8 cellular contexts compared by ENCODE assay signal in the genomic region with DNA sequence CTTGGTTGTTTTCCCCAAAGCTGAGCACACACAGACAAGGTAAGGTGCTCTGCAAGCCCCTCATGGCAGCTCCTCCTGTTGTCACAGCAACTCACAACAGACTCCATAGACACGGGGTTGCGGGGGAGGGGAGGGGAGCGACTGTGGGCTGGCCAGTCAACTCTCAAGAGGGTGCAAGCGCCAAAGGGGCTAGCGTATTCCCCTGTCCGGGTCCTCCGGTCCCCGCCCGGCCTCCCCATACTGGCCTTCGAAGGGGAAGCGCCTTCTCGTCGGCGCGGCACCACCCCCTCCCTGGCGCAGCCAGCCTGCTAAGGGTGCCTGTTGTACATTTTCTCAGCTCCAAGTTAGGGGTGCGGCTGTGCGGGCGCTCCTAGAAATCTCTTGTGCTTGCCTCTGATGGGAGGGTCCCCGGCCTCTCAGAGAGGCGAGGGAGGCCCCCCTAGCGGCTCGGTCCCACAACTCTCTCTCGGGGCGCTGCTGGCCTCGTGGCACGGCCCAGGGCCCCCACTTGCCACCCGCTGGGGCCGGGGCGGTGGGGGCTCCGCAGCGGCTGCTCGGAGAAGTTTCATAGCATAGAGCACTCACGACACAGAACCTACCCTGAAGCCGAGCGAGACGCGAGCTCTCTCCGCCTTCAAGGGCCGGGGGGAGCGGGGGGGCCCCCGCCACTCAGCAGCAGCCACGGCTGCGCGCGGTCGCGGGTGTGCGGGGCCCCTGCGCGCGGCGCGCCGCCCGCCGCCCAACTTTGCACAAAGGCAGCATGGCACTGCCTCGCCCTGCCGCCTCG. TPM values are rescaled to one million over a fixed set of nuclear protein-coding genes. Genes with fewer than 3 reads are reported as not detected.
DNase-seq lines count a peak whose midpoint lies in the region; ATAC-seq and TF ChIP-seq lines count a peak whose summit lies in the region.

No MANE protein-coding gene starts in this region.

- TF ChIP-seq CTCF in MCF 10A (IDR thresholded peaks at IDR 0.05; ENCODE audit: unreplicated experiment) = no peak

- peak overlapping the region; percentile 78 for H3K4me3 Mint-ChIP-seq in MCF 10A (ENCODE audit: unreplicated experiment)

- H3K9me3 Mint-ChIP-seq in MCF 10A (ENCODE audit: unreplicated experiment) = no peaks in the 10 kb centered on the region

- H3K4me1 ChIP-seq in iPS-15b (ENCODE audit: control insufficient read depth, insufficient read depth, low read length) = no peaks in the 10 kb centered on the region

- peak overlapping the region; percentile 19 for H3K9ac ChIP-seq in iPS-15b (ENCODE audit: low read depth, low read length)

- BruUV-seq in MCF 10A (replicated peaks; lab: Mats Ljungman, UMichigan) = no TSS peak

- H3K4me3 ChIP-seq in iPS-15b (ENCODE audit: low read depth, low read length) = peak overlapping the region; percentile 72

- peaks cover 21% of the 10 kb centered on the region for H3K27me3 ChIP-seq in iPS-15b (ENCODE audit: control insufficient read depth, insufficient read depth, low read length)

- DNase-seq in Ammon's horn (ENCODE audit: low spot score) (peak; percentile 73), RKO (ENCODE audit: low spot score) (peak; percentile 57), MCF 10A (ENCODE audit: unreplicated experiment) (peak; percentile 47), retina (peak; percentile 92), MV-4-11 (lab: John Stamatoyannopoulos, UW) (no peak)

- H3K27ac Mint-ChIP-seq in MCF 10A (ENCODE audit: low read depth, unreplicated experiment) = peak overlapping the region; percentile 84

- intact Hi-C loops in MCF 10A (cut with micrococcal nuclease) = no loop called here

- no peaks in the 10 kb centered on the region for H3K36me3 ChIP-seq in iPS-15b (ENCODE audit: control insufficient read depth, insufficient read depth, low read length)

- no peaks in the 10 kb centered on the region for H3K36me3 Mint-ChIP-seq in MCF 10A (ENCODE audit: insufficient read depth, unreplicated experiment)

- CTCF ChIA-PET in MCF 10A (lab: Yijun Ruan, JAX) = interaction anchor here (0.6 to 0.8 kb wide), 4 partner anchors 12 to 1055 kb away, joined by 3 to 4 read pairs (median 4); no protein-coding TSS in a partner anchor

- H3K9me3 ChIP-seq in iPS-15b (ENCODE audit: control insufficient read depth, insufficient read depth, low read length) = no peaks in the 10 kb centered on the region

- peak; percentile 28 for ATAC-seq in GM18858 (IDR thresholded peaks at IDR 0.05; ENCODE audit: unreplicated experiment)
- ATAC-seq in HG03196 (IDR thresholded peaks at IDR 0.05; ENCODE audit: unreplicated experiment) = peak; percentile 23

- H3K4me1 Mint-ChIP-seq in MCF 10A (ENCODE audit: insufficient read depth, unreplicated experiment) = peaks cover 6% of the 10 kb centered on the region

- H3K27me3 Mint-ChIP-seq in MCF 10A (ENCODE audit: insufficient read depth, unreplicated experiment) = no peaks in the 10 kb centered on the region

- POLR2A ChIA-PET in MCF 10A (lab: Yijun Ruan, JAX) = interaction anchor here (0.7 to 2.5 kb wide), 6 partner anchors 11 to 1250 kb away, joined by 3 to 6 read pairs (median 4); no protein-coding TSS in a partner anchor

RNA-seq across cellular contexts. Expression of a gene that starts 0.4 kb away (rescaled TPM):
- total RNA-seq in MCF 10A (2022) = 0.70 and 1.5 TPM in 2 replicates
